ENCODE assay signal across 15 cellular contexts in genomic region chr3:194163697-194164096, GRCh38. TPM values are rescaled to one million over a fixed set of nuclear protein-coding genes. Genes with fewer than 3 reads are reported as not detected.
DNase-seq lines count a peak whose midpoint lies in the region; ATAC-seq, FAIRE-seq and TF ChIP-seq lines count a peak whose summit lies in the region.
"Had no signal": no experiment of that assay in that cellular context is flagged by ENCODE, and none has a peak within 500 bp of the region (broad histone marks: within the 10 kb centered on the region; RNA-seq: fewer than 3 reads in every experiment).

No MANE protein-coding gene starts in this region.

- no peak overlapping the region for H3K9ac ChIP-seq in HepG2 (ENCODE audit: insufficient read depth, low read depth, low read length)

- H3K36me3 Mint-ChIP-seq in nephron progenitor cell (ENCODE audit: low read depth): no peaks in the 10 kb centered on the region
- H3K36me3 Mint-ChIP-seq: CD8-positive, alpha-beta T cell had no signal

- 19% methylated on average over 5 of the region's 5 CpGs for WGBS in HepG2 (ENCODE audit: low lambda C conversion rate)
- WGBS in right lobe of liver (ENCODE audit: insufficient coverage, low coverage, low lambda C conversion rate, missing lambda C conversion rate): 81% methylated on average over 5 of the region's 5 CpGs

- H3K9me3 ChIP-seq in HepG2 (ENCODE audit: low read length) (no peaks in the 10 kb centered on the region), right lobe of liver (no peaks in the 10 kb centered on the region)

- no peak for TF ChIP-seq RAD21 in HepG2 (CRISPR knock-in tag; IDR thresholded peaks at IDR 0.05)

- POLR2A ChIA-PET in HepG2 (lab: Yijun Ruan, JAX): no interaction called here

- FAIRE-seq in HepG2 (lab: Jason Lieb, UNC): no peak
- FAIRE-seq: H54 had no signal

- peaks cover 0 to 12% of the 10 kb centered on the region in 2 experiments; a peak in 3 of 5 replicates for H3K27me3 ChIP-seq in HepG2 (ENCODE audit: control insufficient read depth in 1 of 2, insufficient read depth in 2 of 2, low read length in 2 of 2)
- no peaks in the 10 kb centered on the region for H3K27me3 ChIP-seq in right lobe of liver

- H3K27me3 Mint-ChIP-seq in nephron progenitor cell (ENCODE audit: low read depth, poor library complexity): peaks cover 8% of the 10 kb centered on the region

- no peaks in the 10 kb centered on the region for H3K36me3 ChIP-seq in HepG2 (replicated peaks in 1 of 2; ENCODE audit: control insufficient read depth in 1 of 2, insufficient read depth in 2 of 2, low read length in 2 of 2)
- H3K36me3 ChIP-seq in right lobe of liver: no peaks in the 10 kb centered on the region

- ATAC-seq in HepG2: no peak
- ATAC-seq in right lobe of liver: no peak
- no peak for ATAC-seq in Right ventricle myocardium inferior
- ATAC-seq in GM18870 (IDR thresholded peaks at IDR 0.05; ENCODE audit: unreplicated experiment): no peak
- ATAC-seq: CD8-positive, alpha-beta T cell; SK-N-SH treated with all-trans-retinoic acid at 6 μM for 48 hours had no signal

- H3K4me3 Mint-ChIP-seq in nephron progenitor cell: no peak overlapping the region
- H3K4me3 Mint-ChIP-seq: CD8-positive, alpha-beta T cell had no signal

- no peaks in the 10 kb centered on the region for H3K79me2 ChIP-seq in HepG2 (ENCODE audit: insufficient read depth, low read length)

- no peak overlapping the region for H3K4me2 ChIP-seq in HepG2 (ENCODE audit: low read depth, low read length)

- no peaks in the 10 kb centered on the region for H4K20me1 ChIP-seq in HepG2 (ENCODE audit: insufficient read depth, low read length)

- H3K4me1 ChIP-seq in HepG2 (ENCODE audit: insufficient read depth, low read length) (peaks cover 82% of the 10 kb centered on the region), right lobe of liver (peaks cover 0 to 7% (median 1%) of the 10 kb centered on the region in 4 donors)

- TF ChIP-seq POLR2A in HepG2 (IDR thresholded peaks at IDR 0.05; ENCODE audit: insufficient read depth in 1 of 2, low read depth in 2 of 2, low read length in 2 of 2) (no peak), right lobe of liver (IDR thresholded peaks at IDR 0.05) (no peak)

- H3K27ac ChIP-seq in HepG2 (ENCODE audit: extremely low read length, insufficient read depth, low read length) (no peak overlapping the region), right lobe of liver (no peak overlapping the region), caudate nucleus (ENCODE audit: low read depth, low read length) (no peak overlapping the region)

- no peak for DNase-seq in HepG2 (ENCODE audit: low spot score)
- DNase-seq in right lobe of liver: no peak
- DNase-seq in islet precursor cell: peak; percentile 56
- DNase-seq in nephron progenitor cell: no peak
- DNase-seq in NK-92 (lab: John Stamatoyannopoulos, UW; ENCODE audit: unreplicated experiment): no peak
- DNase-seq in Right ventricle myocardium inferior (ENCODE audit: missing footprints): no peak
- DNase-seq in caudate nucleus (lab: John Stamatoyannopoulos, UW): no peak
- DNase-seq: 8988T; CD8-positive, alpha-beta T cell; NCI-H1048; NK-92 treated with Interleukin-12 subunit alpha and Interleukin-12 subunit beta, amount 100 ng/mL, for 24 hours; SHP77 treated with DMSO at 0.1 percent for 48 hours had no signal

- BruUV-seq in HepG2 (replicated peaks; lab: Mats Ljungman, UMichigan): no TSS peak

- no peaks in the 10 kb centered on the region for H3K9me3 Mint-ChIP-seq in nephron progenitor cell
- H3K9me3 Mint-ChIP-seq: CD8-positive, alpha-beta T cell had no signal

- no peak overlapping the region for H3K4me3 ChIP-seq in HepG2 (replicated peaks in 1 of 3; ENCODE audit: insufficient read depth in 1 of 3, low read depth in 2 of 3, low read length in 3 of 3)
- no peak overlapping the region for H3K4me3 ChIP-seq in right lobe of liver

- CTCF ChIA-PET in HepG2 (lab: Yijun Ruan, JAX; ENCODE audit: low intra/inter-chr PET ratio, low total read pairs): no interaction called here

- TF ChIP-seq EP300 in HepG2 (IDR thresholded peaks at IDR 0.05; ENCODE audit: low read depth in 2 of 2, low read length in 2 of 2) (no peak), HepG2 (CRISPR knock-in tag; IDR thresholded peaks at IDR 0.05; ENCODE audit: borderline replicate concordance) (no peak)

- intact Hi-C loops in HepG2 (cut with micrococcal nuclease; ENCODE audit: unreplicated experiment) (no loop called here), right lobe of liver (cut with DNase I) (loop anchor here in 1 of 2 donors (10.0 kb wide), 1 partner anchor 151 kb away; no protein-coding TSS in a partner anchor), Right ventricle myocardium inferior (cut with DNase I) (no loop called here)

- in situ Hi-C loops in HepG2 (cut with HindIII; ENCODE audit: extremely low pct_ligation_motif_present, low pct_unique_long_range_greater_than_20kb): loop anchor here (10.0 kb wide), 1 partner anchor 151 kb away; no protein-coding TSS in a partner anchor

- TF ChIP-seq CTCF in HepG2 (CRISPR knock-in tag; IDR thresholded peaks at IDR 0.05): no peak
- TF ChIP-seq CTCF in right lobe of liver (IDR thresholded peaks at IDR 0.05): no peak
- no peak for TF ChIP-seq CTCF in nephron progenitor cell (IDR thresholded peaks at IDR 0.05)

- H3K4me1 Mint-ChIP-seq in nephron progenitor cell: peaks cover 94% of the 10 kb centered on the region

- H2AFZ ChIP-seq in HepG2 (ENCODE audit: low read length): no peak overlapping the region

- peak overlapping the region; percentile 29 for H3K27ac Mint-ChIP-seq in nephron progenitor cell
- H3K27ac Mint-ChIP-seq: CD8-positive, alpha-beta T cell had no signal

TF ChIP-seq in HepG2, 621 proteins besides CTCF, POLR2A, EP300 and RAD21:
- TF ChIP-seq ZNF136 (CRISPR knock-in tag; IDR thresholded peaks at IDR 0.05; ENCODE audit: low read depth) (no peak), ZNF263 (CRISPR knock-in tag; IDR thresholded peaks at IDR 0.05) (0 out of 2 replicates have a peak, but pooled peaks have one; percentile 35)

RNA-seq across cellular contexts. Expression of gene HES1, which starts 27.7 kb away (rescaled TPM):
- total RNA-seq in HepG2 (2016; rRNA removed; fragmentation: Illumina TruSeq; extraction: Trizol): 15.0 and 19.8 TPM in 2 replicates
- 16.2 and 16.8 TPM in 2 replicates for total RNA-seq in HepG2 (2016; cell fraction: cytosol; rRNA removed; fragmentation: Illumina TruSeq; extraction: Trizol; ENCODE audit: low read depth)
- total RNA-seq in HepG2 (2016; cell fraction: insoluble cytoplasmic fraction; rRNA removed; fragmentation: Illumina TruSeq; extraction: Trizol): 14.9 and 18.9 TPM in 2 replicates
- 17.2 and 18.1 TPM in 2 replicates for total RNA-seq in HepG2 (2016; cell fraction: membrane; rRNA removed; fragmentation: Illumina TruSeq; extraction: Trizol)
- total RNA-seq in HepG2 (2016; cell fraction: nucleus; rRNA removed; fragmentation: Illumina TruSeq; extraction: Trizol): 20.8 and 25.5 TPM in 2 replicates
- polyA plus RNA-seq in HepG2 (2011; rRNA removed): 15.4 and 16.6 TPM in 2 replicates
- polyA plus RNA-seq in HepG2 (2011; cell fraction: cytosol; rRNA removed): 13.8 and 15.8 TPM in 2 replicates
- 27.8 and 33.4 TPM in 2 replicates for polyA plus RNA-seq in HepG2 (2011; cell fraction: nucleus; rRNA removed)
- 20.4 and 25.8 TPM in 2 replicates for polyA plus RNA-seq in HepG2 (2012)
- polyA plus RNA-seq in HepG2 (2016; cell fraction: cytosol; fragmentation: Illumina TruSeq; extraction: Trizol; ENCODE audit: low read depth): 3.5 and 4.3 TPM in 2 replicates
- 14.5 and 15.2 TPM in 2 replicates for polyA plus RNA-seq in HepG2 (2016; cell fraction: insoluble cytoplasmic fraction; fragmentation: Illumina TruSeq; extraction: Trizol; ENCODE audit: low read depth)
- 4.3 and 4.5 TPM in 2 replicates for polyA plus RNA-seq in HepG2 (2016; cell fraction: membrane; fragmentation: Illumina TruSeq; extraction: Trizol; ENCODE audit: low read depth)
- 31.4 and 34.9 TPM in 2 replicates for polyA plus RNA-seq in HepG2 (2016; cell fraction: nucleus; fragmentation: Illumina TruSeq; extraction: Trizol; ENCODE audit: insufficient read depth, low read depth)
- polyA minus RNA-seq in HepG2 (2011; rRNA and poly(A)+ RNA removed; ENCODE audit: low replicate concordance): 4.8 and 36.7 TPM in 2 replicates
- 37.8 and 44.8 TPM in 2 replicates for polyA minus RNA-seq in HepG2 (2011; cell fraction: cytosol; rRNA and poly(A)+ RNA removed)
- polyA minus RNA-seq in HepG2 (2011; cell fraction: nucleus; rRNA and poly(A)+ RNA removed): 45.6 and 54.7 TPM in 2 replicates
- total RNA-seq in right lobe of liver: 10 to 100 TPM; 12.9 to 40.3 (median 23.4) TPM
- 11.4 TPM for total RNA-seq in Right ventricle myocardium inferior
